Comparison of ENCODE assay signal across 8 cellular contexts in genomic region chr16:22206013-22206846, GRCh38. TPM values are rescaled to one million over a fixed set of nuclear protein-coding genes. Genes with fewer than 3 reads are reported as not detected.
DNase-seq lines count a peak whose midpoint lies in the region; ATAC-seq, FAIRE-seq and TF ChIP-seq lines count a peak whose summit lies in the region.

TSS of gene EEF2K (plus strand) at chr16:22206278. CDS start at chr16:22225730, 19,452 bp downstream.

- peak within 1 kb of the TSS; percentile 95 for H3K4me3 Mint-ChIP-seq in natural killer cell

- H3K27me3 ChIP-seq in DND-41 (ENCODE audit: insufficient read depth, low read length, poor library complexity) (no peaks in the 10 kb centered on the region), fibroblast of lung (ENCODE audit: control insufficient read depth, insufficient read depth, low read length) (no peaks in the 10 kb centered on the region)

- H3K27ac ChIP-seq in DND-41 (ENCODE audit: low read length) (peak within 1 kb of the TSS; percentile 63), fibroblast of lung (ENCODE audit: insufficient read depth, low read length) (peak within 1 kb of the TSS; percentile 80)

- H3K36me3 Mint-ChIP-seq in natural killer cell = no peaks in the 10 kb centered on the region

- intact Hi-C loops in natural killer cell (cut with micrococcal nuclease) = loop anchor here (1.0 to 5.0 kb wide), 4 partner anchors 11 to 91 kb away; partner anchors contain the start of gene POLR3E

- H3K4me1 ChIP-seq in DND-41 (ENCODE audit: insufficient read depth, low read length) = peaks cover 17% of the 10 kb centered on the region
- H3K4me1 ChIP-seq in fibroblast of lung (ENCODE audit: control insufficient read depth, extremely low read depth, insufficient read depth, low read length) = peaks cover 7% of the 10 kb centered on the region

- H2AFZ ChIP-seq in DND-41 (ENCODE audit: low read depth, low read length) = peak within 1 kb of the TSS; percentile 92
- H2AFZ ChIP-seq in fibroblast of lung (ENCODE audit: low read length) = peak within 1 kb of the TSS; percentile 57

- peak within 1 kb of the TSS; percentile 85 for H3K4me2 ChIP-seq in DND-41 (ENCODE audit: insufficient read depth, low read length)
- H3K4me2 ChIP-seq in fibroblast of lung (ENCODE audit: extremely low read depth, insufficient read depth, low read length) = peak within 1 kb of the TSS; percentile 90

- no peaks in the 10 kb centered on the region for H3K9me3 ChIP-seq in DND-41 (ENCODE audit: insufficient read depth, low read length, severe bottlenecking)
- H3K9me3 ChIP-seq in fibroblast of lung (ENCODE audit: control insufficient read depth, insufficient read depth, low read depth, low read length) = no peaks in the 10 kb centered on the region

- H3K9ac ChIP-seq in DND-41 (ENCODE audit: low read depth, low read length) = peak within 1 kb of the TSS; percentile 72
- H3K9ac ChIP-seq in fibroblast of lung (ENCODE audit: insufficient read depth, low read length) = peak within 1 kb of the TSS; percentile 79

- peaks cover 42% of the 10 kb centered on the region for H3K79me2 ChIP-seq in DND-41 (ENCODE audit: insufficient read depth, low read length)
- peaks cover 39% of the 10 kb centered on the region for H3K79me2 ChIP-seq in fibroblast of lung (ENCODE audit: control insufficient read depth, insufficient read depth, low read length)

- H3K27me3 Mint-ChIP-seq in natural killer cell (ENCODE audit: low read depth in 2 of 2) = no peaks in the 10 kb centered on the region

- H3K4me3 ChIP-seq in DND-41 (ENCODE audit: low read depth in 1 of 2, low read length in 2 of 2) (peak within 1 kb of the TSS; percentile 82 to 92), fibroblast of lung (replicated peaks in 1 of 4; ENCODE audit: control extremely low read depth in 1 of 4, insufficient read depth in 1 of 4, low read depth in 3 of 4, low read length in 4 of 4) (peak within 1 kb of the TSS; percentile 66 to 91 (median 87))

- DNase-seq in DND-41 (peak; percentile 85), KG1 (lab: John Stamatoyannopoulos, UW) (peak; percentile 70), RCC 7860 (ENCODE audit: low spot score) (peak; percentile 96), fibroblast of lung (ENCODE audit: low read depth in 2 of 2) (peak; percentile 95 to 96), natural killer cell (peak; percentile 63)
- DNase-seq in activated T-helper 1 cell treated with anti-CD3 and anti-CD28 coated beads, Interleukin-2, amount 50 U/mL, for 16 hours (ENCODE audit: low read depth in 1 of 2, low spot score in 1 of 2) = peak; percentile 63 to 75
- DNase-seq in stimulated activated naive CD8-positive, alpha-beta T cell treated with anti-CD3 and anti-CD28 coated beads, Interleukin-15, Interleukin-2, amounts not matched to agents 100 U/mL and 50 U/mL, for 24 hours = peak; percentile 87

- no peaks in the 10 kb centered on the region for H3K9me3 Mint-ChIP-seq in natural killer cell

- FAIRE-seq in RCC 7860 (lab: Jason Lieb, UNC) = peak; percentile 44

- H4K20me1 ChIP-seq in DND-41 (ENCODE audit: insufficient read depth, low read length) (peaks cover 13% of the 10 kb centered on the region; the same call in 1 of the 2 replicates), fibroblast of lung (ENCODE audit: control insufficient read depth, extremely low read depth, insufficient read depth, low read length) (no peaks in the 10 kb centered on the region)

- H3K27ac Mint-ChIP-seq in natural killer cell = peak within 1 kb of the TSS; percentile 72 to 81

- peak; percentile 90 for ATAC-seq in DND-41 (ENCODE audit: insufficient read depth, low read depth)
- ATAC-seq in GM21723 (IDR thresholded peaks at IDR 0.05; ENCODE audit: unreplicated experiment) = peak; percentile 74
- ATAC-seq in natural killer cell = peak; percentile 90 to 94 (median 93)
- ATAC-seq in stimulated activated naive CD8-positive, alpha-beta T cell treated with anti-CD3 and anti-CD28 coated beads, Interleukin-15, Interleukin-2, amounts not matched to agents 100 U/mL and 50 U/mL, for 24 hours = peak; percentile 86

- TF ChIP-seq CTCF in DND-41 (IDR thresholded peaks at IDR 0.05; ENCODE audit: borderline replicate concordance, extremely low read depth, low read length, poor library complexity, severe bottlenecking) (peak; percentile 83), fibroblast of lung (conservative IDR thresholded peaks at IDR 0.05 in 1 of 2, IDR thresholded peaks at IDR 0.05 in 1 of 2; ENCODE audit: low read depth in 1 of 2, low read length in 2 of 2) (peak; percentile 48 to 60), natural killer cell (IDR thresholded peaks at IDR 0.05) (peak; percentile 74)

- peaks cover 20% of the 10 kb centered on the region in 2 donors for H3K4me1 Mint-ChIP-seq in natural killer cell

- peaks cover 6% of the 10 kb centered on the region for H3K36me3 ChIP-seq in DND-41 (ENCODE audit: insufficient read depth, low read length)
- peaks cover 2% of the 10 kb centered on the region for H3K36me3 ChIP-seq in fibroblast of lung (ENCODE audit: control insufficient read depth, insufficient read depth, low read length)

RNA-seq across cellular contexts. Expression of gene EEF2K, which starts in this region (rescaled TPM):
- total RNA-seq in fibroblast of lung (22.6 and 31.3 TPM in 2 replicates), natural killer cell (10 to 100 TPM; 12.6 to 33.5 (median 22.9) TPM)
- 8.9 and 11.4 TPM in 2 replicates for polyA plus RNA-seq in fibroblast of lung
- polyA plus RNA-seq in fibroblast of lung (2012) = 10.8 and 12.0 TPM in 2 replicates
- polyA minus RNA-seq in fibroblast of lung (ENCODE audit: low replicate concordance) = 51.1 and 84.0 TPM in 2 replicates

Comparison
In these comparisons a context has a peak if more than half of its experiments do, and no peak if none do; other contexts are left out.
1. Peak in every context shown above with its lines: DNase-seq, ATAC-seq, H3K4me3 ChIP-seq and H3K27ac ChIP-seq.